12 cellular contexts compared by ENCODE assay signal in genomic region chr6:30495993-30496392, GRCh38. TPM values are rescaled to one million over a fixed set of nuclear protein-coding genes. Genes with fewer than 3 reads are reported as not detected.
DNase-seq lines count a peak whose midpoint lies in the region; ATAC-seq and TF ChIP-seq lines count a peak whose summit lies in the region.
"Had no signal": no experiment of that assay in that cellular context is flagged by ENCODE, and none has a peak within 500 bp of the region (broad histone marks: within the 10 kb centered on the region; RNA-seq: fewer than 3 reads in every experiment).

No MANE protein-coding gene starts in this region.

- peaks cover 36% of the 10 kb centered on the region for H3K36me3 Mint-ChIP-seq in activated naive CD4-positive, alpha-beta T cell treated with anti-CD3 and anti-CD28 coated beads for 36 hours (ENCODE audit: low read depth)
- peaks cover 41% of the 10 kb centered on the region for H3K36me3 Mint-ChIP-seq in activated CD8-positive, alpha-beta T cell treated with anti-CD3 and anti-CD28 coated beads for 36 hours (ENCODE audit: low read depth)

- H3K9me3 ChIP-seq in left lung (no peaks in the 10 kb centered on the region), stomach (no peaks in the 10 kb centered on the region)

- H3K36me3 ChIP-seq in left lung (peaks cover 0 to 33% of the 10 kb centered on the region in 2 donors), stomach (peaks cover 21 to 35% (median 34%) of the 10 kb centered on the region in 4 donors)

- WGBS in stomach, 5 donors, result 75 to 94% (median 90%) methylated on average over 4 of the region's 4 CpGs

- H3K4me3 Mint-ChIP-seq in activated naive CD4-positive, alpha-beta T cell treated with anti-CD3 and anti-CD28 coated beads for 36 hours, result no peak overlapping the region
- no peak overlapping the region for H3K4me3 Mint-ChIP-seq in activated CD8-positive, alpha-beta T cell treated with anti-CD3 and anti-CD28 coated beads for 36 hours

- intact Hi-C loops in activated naive CD4-positive, alpha-beta T cell treated with anti-CD3 and anti-CD28 coated beads for 36 hours (cut with micrococcal nuclease), result loop anchor here (1.0 kb wide), 4 partner anchors 13 to 48 kb away; no protein-coding TSS in a partner anchor
- intact Hi-C loops in activated CD8-positive, alpha-beta T cell treated with anti-CD3 and anti-CD28 coated beads for 36 hours (cut with micrococcal nuclease), result no loop called here
- intact Hi-C loops in left lung (cut with DNase I), result no loop called here
- intact Hi-C loops in stomach (cut with DNase I; ENCODE audit: low total_unique reads), result no loop called here

- no peak overlapping the region for H3K4me3 ChIP-seq in left lung
- H3K4me3 ChIP-seq in stomach, result no peak overlapping the region

- H3K27me3 Mint-ChIP-seq in activated naive CD4-positive, alpha-beta T cell treated with anti-CD3 and anti-CD28 coated beads for 36 hours (ENCODE audit: low read depth), result no peaks in the 10 kb centered on the region
- H3K27me3 Mint-ChIP-seq in activated CD8-positive, alpha-beta T cell treated with anti-CD3 and anti-CD28 coated beads for 36 hours, result no peaks in the 10 kb centered on the region

- ATAC-seq in activated CD8-positive, alpha-beta T cell treated with anti-CD3 and anti-CD28 coated beads for 36 hours, result no peak
- no peak for ATAC-seq in left lung

- H3K27ac Mint-ChIP-seq in activated naive CD4-positive, alpha-beta T cell treated with anti-CD3 and anti-CD28 coated beads for 36 hours, result peak overlapping the region; percentile 97
- H3K27ac Mint-ChIP-seq in activated CD8-positive, alpha-beta T cell treated with anti-CD3 and anti-CD28 coated beads for 36 hours, result peak overlapping the region; percentile 78

- H3K27ac ChIP-seq in left lung, result peak overlapping the region; percentile 19 to 99
- H3K27ac ChIP-seq in stomach, result peak overlapping the region in 4 of 5 donors; percentile 33 to 72 (median 44)
- H3K27ac ChIP-seq: VCaP had no signal

- CTCF ChIA-PET in activated naive CD4-positive, alpha-beta T cell treated with anti-CD3 and anti-CD28 coated beads for 36 hours (lab: Charles Lee), result interaction anchor here (0.9 to 8.6 kb wide), 11 partner anchors 11 to 60 kb away, joined by 3 to 112 read pairs (median 4); partner anchors contain the start of gene GNL1
- CTCF ChIA-PET in activated CD8-positive, alpha-beta T cell treated with anti-CD3 and anti-CD28 coated beads for 36 hours (lab: Charles Lee), result interaction anchor here (0.8 to 8.5 kb wide), 12 partner anchors 9 to 50 kb away, joined by 3 to 73 read pairs (median 4); no protein-coding TSS in a partner anchor

- H3K27me3 ChIP-seq in left lung (no peaks in the 10 kb centered on the region), stomach (no peaks in the 10 kb centered on the region)

- H3K9me3 Mint-ChIP-seq in activated naive CD4-positive, alpha-beta T cell treated with anti-CD3 and anti-CD28 coated beads for 36 hours, result peaks cover 2% of the 10 kb centered on the region
- peaks cover 2% of the 10 kb centered on the region for H3K9me3 Mint-ChIP-seq in activated CD8-positive, alpha-beta T cell treated with anti-CD3 and anti-CD28 coated beads for 36 hours

- no peak for DNase-seq in activated naive CD4-positive, alpha-beta T cell treated with anti-CD3 and anti-CD28 coated beads for 36 hours
- DNase-seq in activated naive CD4-positive, alpha-beta T cell treated with anti-CD3 and anti-CD28 coated beads, Interleukin-2, amount 50 U/mL, for 16 hours, result no peak
- no peak for DNase-seq in activated CD8-positive, alpha-beta T cell treated with anti-CD3 and anti-CD28 coated beads for 36 hours
- DNase-seq in left lung (no peak), stomach (no peak), epidermal melanocyte (ENCODE audit: insufficient read length, low spot score) (no peak), ecto neural progenitor cell (ENCODE audit: low spot score) (no peak), NCI-H526 treated with DMSO at 0.1 percent for 48 hours (lab: John Stamatoyannopoulos, UW) (no peak)
- DNase-seq: NCI-H1436, NCI-H748 treated with DMSO at 0.1 percent for 48 hours, SHP77 treated with DMSO at 0.1 percent for 48 hours had no signal

- no peak for TF ChIP-seq EP300 in stomach (IDR thresholded peaks at IDR 0.05)

- peaks cover 75% of the 10 kb centered on the region for H3K4me1 Mint-ChIP-seq in activated naive CD4-positive, alpha-beta T cell treated with anti-CD3 and anti-CD28 coated beads for 36 hours (ENCODE audit: low read depth)
- H3K4me1 Mint-ChIP-seq in activated CD8-positive, alpha-beta T cell treated with anti-CD3 and anti-CD28 coated beads for 36 hours (ENCODE audit: low read depth), result peaks cover 65% of the 10 kb centered on the region

- TF ChIP-seq CTCF in activated CD8-positive, alpha-beta T cell treated with anti-CD3 and anti-CD28 coated beads for 36 hours (IDR thresholded peaks at IDR 0.05), result no peak
- TF ChIP-seq CTCF in left lung (IDR thresholded peaks at IDR 0.05) (no peak), stomach (IDR thresholded peaks at IDR 0.05) (no peak)

- no peak for TF ChIP-seq POLR2A in stomach (IDR thresholded peaks at IDR 0.05)

- POLR2A ChIA-PET in activated CD8-positive, alpha-beta T cell treated with anti-CD3 and anti-CD28 coated beads for 36 hours (lab: Charles Lee), result interaction anchor here (0.9 to 8.6 kb wide), 9 partner anchors 8 to 176 kb away, joined by 3 to 251 read pairs (median 3); no protein-coding TSS in a partner anchor

- H3K4me1 ChIP-seq in left lung (peaks cover 10 to 78% of the 10 kb centered on the region in 2 donors), stomach (peaks cover 15 to 64% (median 25%) of the 10 kb centered on the region in 4 donors)

RNA-seq across cellular contexts. Expression of gene HLA-E, which starts 6.7 kb away (rescaled TPM):
- 100 to 1,000 TPM; 598 to 608 TPM for total RNA-seq in activated naive CD4-positive, alpha-beta T cell treated with anti-CD3 and anti-CD28 coated beads for 36 hours
- 100 to 1,000 TPM; 493 to 499 TPM for total RNA-seq in activated CD8-positive, alpha-beta T cell treated with anti-CD3 and anti-CD28 coated beads for 36 hours
- total RNA-seq in left lung (100 to 1,000 TPM; 440 to 636 TPM), stomach (100 to 1,000 TPM; 182 to 566 (median 272) TPM)
- 100 to 1,000 TPM; 120 to 300 (median 121) TPM for polyA plus RNA-seq in stomach
